Comparison of ENCODE assay signal across 21 cellular contexts in the genomic region with DNA sequence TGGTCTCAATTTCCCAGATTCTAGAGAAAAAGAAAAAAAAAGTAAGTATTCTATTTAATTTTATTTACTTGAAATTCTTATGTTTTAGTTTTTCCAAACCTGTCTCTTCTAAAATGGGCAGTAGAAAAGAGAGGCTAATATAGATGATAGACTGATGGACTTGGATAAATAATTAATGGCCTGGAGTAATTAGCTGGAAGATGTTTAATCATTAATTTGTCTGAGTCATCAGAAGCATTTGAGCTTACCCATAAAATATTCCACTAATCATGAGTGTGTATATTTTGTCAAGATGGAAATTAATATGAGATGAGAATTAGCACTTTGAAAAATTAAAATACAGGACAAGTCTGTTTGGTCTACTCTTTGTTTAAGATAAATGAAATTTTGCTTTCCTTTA.
"Had no signal": no experiment of that assay in that cellular context is flagged by ENCODE, and none has a peak within 500 bp of the region (broad histone marks: within the 10 kb centered on the region; RNA-seq: fewer than 3 reads in every experiment).

No MANE protein-coding gene starts in this region.

- H3K4me1 Mint-ChIP-seq: activated CD4-positive, alpha-beta memory T cell treated with anti-CD3 and anti-CD28 coated beads, Interleukin-2, amount 10 ng/mL, durations not matched to agents 7 days and 5 days; activated CD4-positive, alpha-beta T cell treated with anti-CD3 and anti-CD28 coated beads for 36 hours; activated T-helper 17 cell treated with anti-CD3 and anti-CD28 coated beads, Interleukin-2, amount 50 U/mL, for 72 hours had no signal

- H3K9me3 Mint-ChIP-seq: activated CD4-positive, alpha-beta memory T cell treated with anti-CD3 and anti-CD28 coated beads, Interleukin-2, amount 10 ng/mL, durations not matched to agents 7 days and 5 days; activated naive CD4-positive, alpha-beta T cell treated with anti-CD3 and anti-CD28 coated beads for 36 hours; activated T-helper 17 cell treated with anti-CD3 and anti-CD28 coated beads, Interleukin-2, amount 50 U/mL, for 72 hours had no signal

- ATAC-seq: activated CD4-positive, alpha-beta T cell treated with anti-CD3 and anti-CD28 coated beads for 36 hours; activated T-helper 17 cell treated with anti-CD3 and anti-CD28 coated beads, Interleukin-2, amount 50 U/mL, for 72 hours had no signal

- H3K27ac Mint-ChIP-seq: activated CD4-positive, alpha-beta memory T cell treated with anti-CD3 and anti-CD28 coated beads, Interleukin-2, amount 10 ng/mL, durations not matched to agents 7 days and 5 days; activated CD4-positive, alpha-beta T cell treated with anti-CD3 and anti-CD28 coated beads for 36 hours; activated naive CD4-positive, alpha-beta T cell treated with anti-CD3 and anti-CD28 coated beads for 36 hours; activated naive CD8-positive, alpha-beta T cell; activated T-helper 17 cell treated with anti-CD3 and anti-CD28 coated beads, Interleukin-2, amount 50 U/mL, for 72 hours had no signal

- H3K36me3 Mint-ChIP-seq: activated naive CD8-positive, alpha-beta T cell had no signal

- H3K4me3 Mint-ChIP-seq: activated CD4-positive, alpha-beta memory T cell treated with anti-CD3 and anti-CD28 coated beads, Interleukin-2, amount 10 ng/mL, durations not matched to agents 7 days and 5 days; activated CD4-positive, alpha-beta T cell treated with anti-CD3 and anti-CD28 coated beads for 36 hours; activated naive CD4-positive, alpha-beta T cell treated with anti-CD3 and anti-CD28 coated beads for 36 hours; activated naive CD8-positive, alpha-beta T cell; activated T-helper 17 cell treated with anti-CD3 and anti-CD28 coated beads, Interleukin-2, amount 50 U/mL, for 72 hours had no signal

- DNase-seq: activated CD4-positive, alpha-beta memory T cell treated with anti-CD3 and anti-CD28 coated beads, Interleukin-2, amount 10 ng/mL, durations not matched to agents 7 days and 5 days; activated CD4-positive, alpha-beta T cell treated with anti-CD3 and anti-CD28 coated beads for 36 hours; activated CD4-positive, alpha-beta T cell treated with anti-CD3 and anti-CD28 coated beads, Interleukin-2, amount 50 U/mL, for 1 hour; activated gamma-delta T cell; activated naive CD4-positive, alpha-beta T cell treated with anti-CD3 and anti-CD28 coated beads for 36 hours; activated T-cell treated with anti-CD3 and anti-CD28 coated beads for 4 hours; activated T-cell treated with anti-CD3 and anti-CD28 coated beads, Interleukin-2, amount 50 U/mL, for 48 hours; Karpas-422; MM.1S; NCI-H1105; NCI-H1436; NCI-H1694 treated with DMSO at 0.1 percent for 48 hours; NCI-H2081; NCI-H524; Peyer's patch; Right ventricle myocardium superior; SJCRH30; SK-N-SH; T-helper 1 cell had no signal

- H3K27me3 Mint-ChIP-seq: activated CD4-positive, alpha-beta memory T cell treated with anti-CD3 and anti-CD28 coated beads, Interleukin-2, amount 10 ng/mL, durations not matched to agents 7 days and 5 days; activated CD4-positive, alpha-beta T cell treated with anti-CD3 and anti-CD28 coated beads for 36 hours; activated naive CD8-positive, alpha-beta T cell; activated T-helper 17 cell treated with anti-CD3 and anti-CD28 coated beads, Interleukin-2, amount 50 U/mL, for 72 hours had no signal
